ENCODE assay signal across 7 cellular contexts in genomic region chr3:47291754-47292420, GRCh38. TPM values are rescaled to one million over a fixed set of nuclear protein-coding genes. Genes with fewer than 3 reads are reported as not detected.
DNase-seq lines count a peak whose midpoint lies in the region; ATAC-seq, FAIRE-seq and TF ChIP-seq lines count a peak whose summit lies in the region.
"Not testable (repeated sequence)": the region's sequence is repeated elsewhere in the genome, so short reads cannot be mapped to it uniquely, and the experiment has no call there.

No MANE protein-coding gene starts in this region.

- not testable (repeated sequence) for TF ChIP-seq CTCF in OCI-LY1 (IDR thresholded peaks at IDR 0.05; ENCODE audit: low read length)

- not testable (repeated sequence) for H3K27me3 ChIP-seq in OCI-LY1 (ENCODE audit: insufficient read depth, low read length)

- not testable (repeated sequence) for H3F3A ChIP-seq in OCI-LY1 (ENCODE audit: insufficient read depth, low read length)

- peaks cover 79% of the 10 kb centered on the region for H3K4me1 ChIP-seq in OCI-LY1 (ENCODE audit: insufficient read depth, low read length, severe bottlenecking)

- H4K20me1 ChIP-seq in OCI-LY1 (ENCODE audit: insufficient read depth, low read length): not testable (repeated sequence)

- H3K27ac ChIP-seq in OCI-LY1 (ENCODE audit: low read depth, low read length, poor library complexity, severe bottlenecking): peak overlapping the region; percentile 81

- peak overlapping the region; percentile 19 for H3K4me2 ChIP-seq in OCI-LY1 (ENCODE audit: low read length)

- peak overlapping the region; percentile 1; the same call in 1 of the 2 replicates for H3K9ac ChIP-seq in OCI-LY1 (ENCODE audit: low read length)

- ATAC-seq in GM18861 (IDR thresholded peaks at IDR 0.05; ENCODE audit: unreplicated experiment): peak; percentile 56
- peak; percentile 60 for ATAC-seq in GM19452 (IDR thresholded peaks at IDR 0.05; ENCODE audit: unreplicated experiment)
- peak; percentile 61 for ATAC-seq in HG02610 (IDR thresholded peaks at IDR 0.05; ENCODE audit: unreplicated experiment)
- peak; percentile 44 for ATAC-seq in HG03175 (IDR thresholded peaks at IDR 0.05; ENCODE audit: unreplicated experiment)
- ATAC-seq in left lobe of liver: peak; percentile 69

- FAIRE-seq in GM12891 (lab: Jason Lieb, UNC): peak; percentile 81

- not testable (repeated sequence) for TF ChIP-seq POLR2A in GM12891 (IDR thresholded peaks at IDR 0.05; ENCODE audit: low read depth, low read length)

- H3K36me3 ChIP-seq in OCI-LY1 (ENCODE audit: insufficient read depth, low read length): peaks cover 50% of the 10 kb centered on the region

- not testable (repeated sequence) for H2AFZ ChIP-seq in OCI-LY1 (ENCODE audit: low read length)

- peaks cover 15% of the 10 kb centered on the region for H3K79me2 ChIP-seq in OCI-LY1 (ENCODE audit: insufficient read depth, low read length)

- H3K9me3 ChIP-seq in OCI-LY1 (ENCODE audit: low read length): not testable (repeated sequence)

- not testable (repeated sequence) for H3K9me2 ChIP-seq in OCI-LY1 (ENCODE audit: low read depth, low read length)

- not testable (repeated sequence) for H3K4me3 ChIP-seq in OCI-LY1 (ENCODE audit: low read depth, low read length, poor library complexity, severe bottlenecking)

- not testable (repeated sequence) for DNase-seq in GM12891 (ENCODE audit: insufficient read length, low spot score); left lobe of liver (ENCODE audit: low spot score)

RNA-seq across cellular contexts. Expression of gene KLHL18, which starts 9.1 kb away (rescaled TPM):
- 34.9 TPM for polyA plus RNA-seq in GM12891 (2012; ENCODE audit: low read depth, missing spikeins)
- total RNA-seq in left lobe of liver: 9.4 TPM

RNA-seq across cellular contexts. Expression of gene KIF9, which starts 9.3 kb away (rescaled TPM):
- 5.4 TPM for polyA plus RNA-seq in GM12891 (2012; ENCODE audit: low read depth, missing spikeins)
- 1.6 TPM for total RNA-seq in left lobe of liver
